ENCODE assay signal across 24 cellular contexts in genomic region chr10:4079796-4080195, GRCh38.
DNase-seq lines count a peak whose midpoint lies in the region; ATAC-seq and TF ChIP-seq lines count a peak whose summit lies in the region.
"Had no signal": no experiment of that assay in that cellular context is flagged by ENCODE, and none has a peak within 500 bp of the region (broad histone marks: within the 10 kb centered on the region; RNA-seq: fewer than 3 reads in every experiment).

No MANE protein-coding gene starts in this region.

- no peak for ATAC-seq in activated CD4-positive, alpha-beta T cell treated with anti-CD3 and anti-CD28 coated beads for 36 hours
- no peak for ATAC-seq in activated CD4-positive, CD25-positive, alpha-beta regulatory T cell treated with anti-CD3 and anti-CD28 coated beads, Interleukin-2, amount 50 U/mL, for 24 hours
- ATAC-seq: activated naive CD8-positive, alpha-beta T cell treated with anti-CD3 and anti-CD28 coated beads, Interleukin-2, amount 50 U/mL, for 24 hours; left lung; sciatic nerve; stimulated activated naive B cell treated with anti-CD40 and anti-IgM and Interleukin-4, amounts not matched to agents 10 μg/mL and 1 μg/mL and 100 μg/mL, for 72 hours had no signal

- no peaks in the 10 kb centered on the region for H3K36me3 Mint-ChIP-seq in activated CD4-positive, alpha-beta T cell treated with anti-CD3 and anti-CD28 coated beads for 36 hours (ENCODE audit: low read depth)
- H3K36me3 Mint-ChIP-seq in CD8-positive, alpha-beta memory T cell, result peaks cover 0 to 10% (median 5%) of the 10 kb centered on the region in 3 donors
- H3K36me3 Mint-ChIP-seq: stimulated activated naive B cell treated with anti-CD40 and anti-IgM and Interleukin-4, amounts not matched to agents 10 μg/mL and 1 μg/mL and 100 μg/mL, for 72 hours had no signal

- no peak overlapping the region for H3K27ac ChIP-seq in CD8-positive, alpha-beta memory T cell (ENCODE audit: low read depth, low read length)
- H3K27ac ChIP-seq in effector memory CD4-positive, alpha-beta T cell (ENCODE audit: insufficient read depth, low read length, poor library complexity, severe bottlenecking), result peak overlapping the region; percentile 2
- no peak overlapping the region for H3K27ac ChIP-seq in trophoblast cell (ENCODE audit: low read depth, low read length)
- H3K27ac ChIP-seq: prostate gland, SJCRH30, suprapubic skin had no signal

- peaks cover 48% of the 10 kb centered on the region for H3K4me1 Mint-ChIP-seq in activated CD4-positive, alpha-beta T cell treated with anti-CD3 and anti-CD28 coated beads for 36 hours
- peaks cover 62 to 86% (median 83%) of the 10 kb centered on the region in 3 donors for H3K4me1 Mint-ChIP-seq in CD8-positive, alpha-beta memory T cell

- no peak overlapping the region for H4K12ac ChIP-seq in trophoblast cell (ENCODE audit: low read depth, low read length)

- H3K14ac ChIP-seq in trophoblast cell (ENCODE audit: low read length), result no peak overlapping the region

- peaks cover 43% of the 10 kb centered on the region for H3K4me1 ChIP-seq in CD8-positive, alpha-beta memory T cell (ENCODE audit: insufficient read depth, low read length)
- peaks cover 33% of the 10 kb centered on the region for H3K4me1 ChIP-seq in effector memory CD4-positive, alpha-beta T cell (ENCODE audit: control insufficient read depth, insufficient read depth, low read length, poor library complexity, severe bottlenecking)
- peaks cover 8 to 16% of the 10 kb centered on the region in 2 experiments for H3K4me1 ChIP-seq in trophoblast cell (ENCODE audit: control insufficient read depth in 1 of 2, insufficient read depth in 2 of 2, low read length in 2 of 2)
- H3K4me1 ChIP-seq: prostate gland, SJCRH30 had no signal

- no peak overlapping the region for H3K23ac ChIP-seq in trophoblast cell (ENCODE audit: low read length)

- no peaks in the 10 kb centered on the region for H3K9me3 Mint-ChIP-seq in activated CD4-positive, alpha-beta T cell treated with anti-CD3 and anti-CD28 coated beads for 36 hours (ENCODE audit: low read depth)
- no peaks in the 10 kb centered on the region for H3K9me3 Mint-ChIP-seq in CD8-positive, alpha-beta memory T cell
- H3K9me3 Mint-ChIP-seq: activated naive CD8-positive, alpha-beta T cell treated with anti-CD3 and anti-CD28 coated beads, Interleukin-2, amount 50 U/mL, for 24 hours; stimulated activated naive B cell treated with anti-CD40 and anti-IgM and Interleukin-4, amounts not matched to agents 10 μg/mL and 1 μg/mL and 100 μg/mL, for 72 hours had no signal

- H3K18ac ChIP-seq in trophoblast cell (ENCODE audit: low read length), result no peak overlapping the region

- H2BK12ac ChIP-seq in trophoblast cell (ENCODE audit: low read length), result peak overlapping the region; percentile 42

- H3K79me1 ChIP-seq in trophoblast cell (ENCODE audit: low read length), result peaks cover 22% of the 10 kb centered on the region

- H3K4me2 ChIP-seq in trophoblast cell (ENCODE audit: low read length), result no peak overlapping the region

- H4K8ac ChIP-seq in trophoblast cell (ENCODE audit: low read depth, low read length), result no peak overlapping the region

- peak overlapping the region; percentile 58 for H3K27ac Mint-ChIP-seq in activated CD4-positive, alpha-beta T cell treated with anti-CD3 and anti-CD28 coated beads for 36 hours
- H3K27ac Mint-ChIP-seq in CD8-positive, alpha-beta memory T cell, result peak overlapping the region; percentile 72 to 96 (median 90)
- H3K27ac Mint-ChIP-seq: stimulated activated naive B cell treated with anti-CD40 and anti-IgM and Interleukin-4, amounts not matched to agents 10 μg/mL and 1 μg/mL and 100 μg/mL, for 72 hours had no signal

- H2AFZ ChIP-seq in trophoblast cell (ENCODE audit: insufficient read depth, low read length, poor library complexity), result no peak overlapping the region

- no CpG with 5 or more reads among the region's 5 CpGs for WGBS in trophoblast cell (ENCODE audit: extremely low coverage, insufficient coverage, insufficient read length)

- no peak overlapping the region for H2BK120ac ChIP-seq in trophoblast cell (ENCODE audit: insufficient read depth, low read length, poor library complexity)

- no peak overlapping the region for H4K91ac ChIP-seq in trophoblast cell (ENCODE audit: low read depth, low read length)

- H2BK5ac ChIP-seq in trophoblast cell (ENCODE audit: low read depth, low read length, poor library complexity), result no peak overlapping the region

- no peaks in the 10 kb centered on the region for H3K27me3 ChIP-seq in CD8-positive, alpha-beta memory T cell (ENCODE audit: insufficient read depth, low read length, poor library complexity, severe bottlenecking)
- no peaks in the 10 kb centered on the region for H3K27me3 ChIP-seq in effector memory CD4-positive, alpha-beta T cell (replicated peaks; ENCODE audit: control insufficient read depth, insufficient read depth, low read length, poor library complexity, severe bottlenecking)
- H3K27me3 ChIP-seq in trophoblast cell (ENCODE audit: insufficient read depth, low read length), result no peaks in the 10 kb centered on the region
- H3K27me3 ChIP-seq: left lung, SJCRH30, suprapubic skin had no signal

- no peak for DNase-seq in activated CD4-positive, alpha-beta T cell treated with anti-CD3 and anti-CD28 coated beads for 36 hours
- no peak for DNase-seq in activated CD4-positive, alpha-beta T cell treated with anti-CD3 and anti-CD28 coated beads, Interleukin-2, amount 50 U/mL, for 4 hours
- no peak for DNase-seq in CD8-positive, alpha-beta memory T cell
- DNase-seq in effector memory CD4-positive, alpha-beta T cell, result no peak
- peak in 1 of 2 donors; percentile 60 for DNase-seq in trophoblast cell
- no peak for DNase-seq in OCI-M2 (lab: John Stamatoyannopoulos, UW; ENCODE audit: unreplicated experiment)
- DNase-seq in HEK293T (ENCODE audit: extremely low spot score), result no peak
- DNase-seq: activated CD4-positive, alpha-beta T cell treated with anti-CD3 and anti-CD28 coated beads, Interleukin-2, amount 50 U/mL, for 1 hour; activated gamma-delta T cell; activated naive CD8-positive, alpha-beta T cell treated with anti-CD3 and anti-CD28 coated beads, Interleukin-2, amount 50 U/mL, for 24 hours; caudate nucleus; left lung; mesenchymal stem cell; NCI-H1417; NCI-H2029 treated with DMSO at 0.1 percent for 48 hours; NCI-H526 treated with DMSO at 0.1 percent for 48 hours; nucleus accumbens; SJCRH30; stimulated activated CD4-positive, alpha-beta T cell treated with anti-CD3 and anti-CD28 coated beads, Interleukin-4, amount 100 ng/mL, for 4 hours; stimulated activated naive B cell treated with anti-CD40 and anti-IgM and Interleukin-4, amounts not matched to agents 10 μg/mL and 1 μg/mL and 100 μg/mL, for 72 hours had no signal

- no peak overlapping the region for H3K4ac ChIP-seq in trophoblast cell (ENCODE audit: low read depth, low read length)

- no peak overlapping the region for H2AK5ac ChIP-seq in trophoblast cell (ENCODE audit: low read length)

- no peaks in the 10 kb centered on the region for H3K27me3 Mint-ChIP-seq in activated CD4-positive, alpha-beta T cell treated with anti-CD3 and anti-CD28 coated beads for 36 hours
- H3K27me3 Mint-ChIP-seq in CD8-positive, alpha-beta memory T cell, result no peaks in the 10 kb centered on the region
- H3K27me3 Mint-ChIP-seq: activated naive CD8-positive, alpha-beta T cell treated with anti-CD3 and anti-CD28 coated beads, Interleukin-2, amount 50 U/mL, for 24 hours; stimulated activated naive B cell treated with anti-CD40 and anti-IgM and Interleukin-4, amounts not matched to agents 10 μg/mL and 1 μg/mL and 100 μg/mL, for 72 hours had no signal

- intact Hi-C loops in activated CD4-positive, alpha-beta T cell treated with anti-CD3 and anti-CD28 coated beads for 36 hours (cut with DNase I, micrococcal nuclease), result no loop called here

- POLR2A ChIA-PET in activated CD4-positive, alpha-beta T cell treated with anti-CD3 and anti-CD28 coated beads for 36 hours (lab: Charles Lee), result no interaction called here
- POLR2A ChIA-PET in CD8-positive, alpha-beta memory T cell (lab: Charles Lee), result interaction anchor here (0.5 to 1.3 kb wide), 5 partner anchors 52 to 309 kb away, joined by 3 to 6 read pairs (median 5); no protein-coding TSS in a partner anchor
- POLR2A ChIA-PET in HEK293T (lab: Yijun Ruan, JAX), result no interaction called here

- no peak overlapping the region for H3K4me3 ChIP-seq in CD8-positive, alpha-beta memory T cell (ENCODE audit: low read length)
- H3K4me3 ChIP-seq in effector memory CD4-positive, alpha-beta T cell (ENCODE audit: insufficient read depth, low read depth, low read length, poor library complexity, severe bottlenecking), result no peak overlapping the region
- no peak overlapping the region for H3K4me3 ChIP-seq in trophoblast cell (ENCODE audit: low read depth, low read length)
- H3K4me3 ChIP-seq: left lung, prostate gland, SJCRH30, suprapubic skin had no signal

- no peak overlapping the region for H3K9ac ChIP-seq in trophoblast cell (ENCODE audit: low read length)

- H3K36me3 ChIP-seq in CD8-positive, alpha-beta memory T cell (ENCODE audit: insufficient read depth, low read length), result no peaks in the 10 kb centered on the region
- H3K36me3 ChIP-seq in effector memory CD4-positive, alpha-beta T cell (ENCODE audit: control insufficient read depth, insufficient read depth, low read length), result no peaks in the 10 kb centered on the region
- no peaks in the 10 kb centered on the region for H3K36me3 ChIP-seq in trophoblast cell (ENCODE audit: control insufficient read depth in 1 of 2, insufficient read depth in 2 of 2, low read length in 2 of 2)
- H3K36me3 ChIP-seq: left lung, prostate gland, SJCRH30, suprapubic skin had no signal

- no peak overlapping the region for H3K4me3 Mint-ChIP-seq in activated CD4-positive, alpha-beta T cell treated with anti-CD3 and anti-CD28 coated beads for 36 hours
- H3K4me3 Mint-ChIP-seq in CD8-positive, alpha-beta memory T cell, result peak overlapping the region in 6 of 7 donors; percentile 19 to 58 (median 52)
- H3K4me3 Mint-ChIP-seq: activated naive CD8-positive, alpha-beta T cell treated with anti-CD3 and anti-CD28 coated beads, Interleukin-2, amount 50 U/mL, for 24 hours; stimulated activated naive B cell treated with anti-CD40 and anti-IgM and Interleukin-4, amounts not matched to agents 10 μg/mL and 1 μg/mL and 100 μg/mL, for 72 hours had no signal

- CTCF ChIA-PET in activated CD4-positive, alpha-beta T cell treated with anti-CD3 and anti-CD28 coated beads for 36 hours (lab: Charles Lee), result no interaction called here
- CTCF ChIA-PET in CD8-positive, alpha-beta memory T cell (lab: Charles Lee), result interaction anchor here (1.2 to 1.7 kb wide), 2 partner anchors 8 to 99 kb away, joined by 3 read pairs; no protein-coding TSS in a partner anchor
- CTCF ChIA-PET in HEK293T (lab: Yijun Ruan, JAX), result no interaction called here

- H3K79me2 ChIP-seq in trophoblast cell (ENCODE audit: control insufficient read depth, insufficient read depth, low read length, poor library complexity), result peaks cover 3% of the 10 kb centered on the region

- H3K9me3 ChIP-seq in CD8-positive, alpha-beta memory T cell (ENCODE audit: low read length), result no peaks in the 10 kb centered on the region
- H3K9me3 ChIP-seq in effector memory CD4-positive, alpha-beta T cell (ENCODE audit: control insufficient read depth, low read length), result no peaks in the 10 kb centered on the region
- H3K9me3 ChIP-seq in trophoblast cell (ENCODE audit: insufficient read depth, low read depth, low read length), result no peaks in the 10 kb centered on the region
- H3K9me3 ChIP-seq: left lung, prostate gland, SJCRH30, suprapubic skin had no signal

TF ChIP-seq in HEK293T, 16 proteins besides CTCF, POLR2A, EP300 and RAD21 (continues in another document):
- no peak for TF ChIP-seq TARDBP (IDR thresholded peaks at IDR 0.05)
